9 cellular contexts compared by ENCODE assay signal in the genomic region with DNA sequence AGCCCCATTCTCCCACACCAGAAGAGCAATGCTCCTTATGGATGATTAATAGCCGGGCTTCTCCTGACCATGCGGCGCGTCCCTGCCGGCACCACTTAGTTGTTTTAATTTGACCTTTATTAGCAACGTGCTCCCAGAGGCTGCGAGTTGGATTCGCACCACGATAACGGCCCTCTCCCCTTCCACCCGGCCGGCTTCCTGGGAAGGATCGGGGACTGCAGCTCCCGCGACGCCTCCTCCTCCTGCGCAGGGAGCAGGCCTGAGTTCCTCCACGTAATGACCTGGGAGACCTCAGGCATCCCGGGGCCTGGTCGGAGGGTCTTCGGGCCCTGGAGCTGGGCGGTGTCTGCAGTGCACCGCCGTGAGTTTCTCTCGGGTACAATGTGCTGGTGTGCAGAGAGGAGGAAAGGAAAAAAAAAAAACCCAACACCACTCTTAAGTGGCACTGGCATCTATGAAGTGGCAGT.
DNase-seq lines count a peak whose midpoint lies in the region; ATAC-seq, FAIRE-seq and TF ChIP-seq lines count a peak whose summit lies in the region.
"Had no signal": no experiment of that assay in that cellular context is flagged by ENCODE, and none has a peak within 500 bp of the region (broad histone marks: within the 10 kb centered on the region; RNA-seq: fewer than 3 reads in every experiment).

No MANE protein-coding gene starts in this region.

- H4K8ac ChIP-seq in H9 (replicated peaks; ENCODE audit: insufficient read length, low read depth, low read length): no peak overlapping the region

- no peak overlapping the region for H2BK120ac ChIP-seq in H9 (ENCODE audit: low read depth, low read length, poor library complexity, severe bottlenecking)

- H2BK12ac ChIP-seq in H9 (ENCODE audit: insufficient read length, low read depth, low read length): no peak overlapping the region

- WGBS in H9 (ENCODE audit: extremely low coverage, insufficient read length, low lambda C conversion rate): no CpG with 5 or more reads among the region's 25 CpGs

- H3K4me1 ChIP-seq in H9 (ENCODE audit: insufficient read depth, low read length): peaks cover 6% of the 10 kb centered on the region; the same call in 1 of the 2 replicates

- H3K4me3 ChIP-seq in AG04450 (ENCODE audit: low read depth, low read length): peak overlapping the region; percentile 58

- no peak overlapping the region for H3K27ac Mint-ChIP-seq in H9
- peak overlapping the region in 4 of 5 experiments; percentile 33 to 79 (median 55) for H3K27ac Mint-ChIP-seq in brain
- no peak overlapping the region for H3K27ac Mint-ChIP-seq in mesothelial cell of epicardium
- H3K27ac Mint-ChIP-seq in activated naive CD4-positive, alpha-beta T cell treated with anti-CD3 and anti-CD28 coated beads, Interleukin-2, amount 50 U/mL, for 72 hours: no peak overlapping the region

- H4K91ac ChIP-seq in H9 (ENCODE audit: insufficient read length, low read depth, low read length): no peak overlapping the region

- no peak for ATAC-seq in activated naive CD4-positive, alpha-beta T cell treated with anti-CD3 and anti-CD28 coated beads, Interleukin-2, amount 50 U/mL, for 72 hours
- ATAC-seq: HCT116 had no signal

- peak overlapping the region; percentile 58 for H3K14ac ChIP-seq in H9 (ENCODE audit: insufficient read depth, low read length)

- H2AFZ ChIP-seq in H9 (ENCODE audit: low read length): no peak overlapping the region

- peaks cover 92% of the 10 kb centered on the region for H3K27me3 Mint-ChIP-seq in H9 (ENCODE audit: low read depth)
- peaks cover 96% of the 10 kb centered on the region for H3K27me3 Mint-ChIP-seq in brain
- H3K27me3 Mint-ChIP-seq in mesothelial cell of epicardium (ENCODE audit: low read depth): peaks cover 93% of the 10 kb centered on the region

- peaks cover 51% of the 10 kb centered on the region for H3K23me2 ChIP-seq in H9 (ENCODE audit: insufficient read length, low read depth, low read length, poor library complexity, severe bottlenecking)

- no peak overlapping the region for H3K9ac ChIP-seq in H9 (ENCODE audit: extremely low read depth, insufficient read length, low read length)

- H3K9me3 Mint-ChIP-seq in H9 (peaks cover 10 to 14% of the 10 kb centered on the region in 2 experiments; a peak in 4 of 5 replicates), brain (peaks cover 5 to 16% (median 11%) of the 10 kb centered on the region in 5 experiments), mesothelial cell of epicardium (peaks cover under 1% of the 10 kb centered on the region)
- H3K9me3 Mint-ChIP-seq in activated naive CD4-positive, alpha-beta T cell treated with anti-CD3 and anti-CD28 coated beads, Interleukin-2, amount 50 U/mL, for 72 hours: no peaks in the 10 kb centered on the region

- no peak for FAIRE-seq in H54 (lab: Jason Lieb, UNC)

- POLR2A ChIA-PET in AG04450 (lab: Yijun Ruan, JAX): no interaction called here

- H3K4ac ChIP-seq in H9 (ENCODE audit: low read depth, low read length): no peak overlapping the region

- H2AK5ac ChIP-seq in H9 (ENCODE audit: insufficient read length, low read length): no peak overlapping the region

- no peaks in the 10 kb centered on the region for H4K20me1 ChIP-seq in H9 (ENCODE audit: control insufficient read depth, insufficient read depth, insufficient read length)

- DNase-seq in AG04450 (ENCODE audit: low read depth, low spot score) (no peak), H9 (peak; percentile 56), mesothelial cell of epicardium (ENCODE audit: low spot score in 2 of 2, unreplicated experiment in 2 of 2) (no peak), NK-92 (lab: John Stamatoyannopoulos, UW; ENCODE audit: unreplicated experiment) (no peak), H54 (ENCODE audit: insufficient read length, low spot score) (no peak), NCI-H69 (lab: John Stamatoyannopoulos, UW) (no peak)
- DNase-seq in activated naive CD4-positive, alpha-beta T cell treated with anti-CD3 and anti-CD28 coated beads, Interleukin-2, amount 50 U/mL, for 72 hours (ENCODE audit: low spot score in 2 of 2): no peak

- peak overlapping the region; percentile 65 to 95 for H3K4me3 Mint-ChIP-seq in H9
- H3K4me3 Mint-ChIP-seq in brain: peak overlapping the region; percentile 85 to 89 (median 87)
- peak overlapping the region; percentile 66 for H3K4me3 Mint-ChIP-seq in mesothelial cell of epicardium

- peaks cover 36 to 45% of the 10 kb centered on the region in 2 experiments for H3K4me1 Mint-ChIP-seq in H9
- peaks cover 54% of the 10 kb centered on the region for H3K4me1 Mint-ChIP-seq in brain
- H3K4me1 Mint-ChIP-seq in mesothelial cell of epicardium: peaks cover 38% of the 10 kb centered on the region

- H3K79me2 ChIP-seq in H9 (ENCODE audit: insufficient read depth, low read length): no peaks in the 10 kb centered on the region

- no peak overlapping the region for H3K27ac ChIP-seq in AG04450 (ENCODE audit: low read depth, low read length)
- no peak overlapping the region for H3K27ac ChIP-seq in H9 (ENCODE audit: insufficient read length, low read depth, low read length)

- H2BK20ac ChIP-seq in H9 (ENCODE audit: low read depth, low read length, poor library complexity, severe bottlenecking): no peak overlapping the region

- H3K56ac ChIP-seq in H9 (ENCODE audit: insufficient read length, low read depth, low read length): no peak overlapping the region

- H3K4me2 ChIP-seq in H9 (ENCODE audit: insufficient read depth, insufficient read length, low read length): peak overlapping the region; percentile 73

- no peak overlapping the region for H4K5ac ChIP-seq in H9 (ENCODE audit: insufficient read length, low read depth, low read length)

- H3K9me3 ChIP-seq in AG04450 (ENCODE audit: control insufficient read depth, insufficient read depth, low read length): peaks cover 15% of the 10 kb centered on the region; the same call in 1 of the 2 replicates
- no peaks in the 10 kb centered on the region for H3K9me3 ChIP-seq in H9 (ENCODE audit: control insufficient read depth, low read depth, low read length)

- no peak overlapping the region for H2BK15ac ChIP-seq in H9 (ENCODE audit: low read depth, low read length)

- peaks cover 66% of the 10 kb centered on the region for H3K27me3 ChIP-seq in AG04450 (ENCODE audit: control insufficient read depth, insufficient read depth, low read length)
- H3K27me3 ChIP-seq in H9 (ENCODE audit: insufficient read depth, low read length): peaks cover 46% of the 10 kb centered on the region; the same call in 1 of the 2 replicates

- peak overlapping the region; percentile 39 for H3K18ac ChIP-seq in H9 (ENCODE audit: insufficient read length, low read depth, low read length)

- no peak overlapping the region for H3K23ac ChIP-seq in H9 (ENCODE audit: insufficient read length, low read depth, low read length)

- TF ChIP-seq CTCF in AG04450 (IDR thresholded peaks at IDR 0.05; ENCODE audit: low read depth, low read length) (no peak), H9 (conservative IDR thresholded peaks at IDR 0.05) (no peak), brain (conservative IDR thresholded peaks at IDR 0.05) (no peak), mesothelial cell of epicardium (IDR thresholded peaks at IDR 0.05; ENCODE audit: unreplicated experiment) (no peak)

- no peak overlapping the region for H2BK5ac ChIP-seq in H9 (ENCODE audit: insufficient read length, low read length)

- CTCF ChIA-PET in AG04450 (lab: Charles Lee): no interaction called here

- no peak overlapping the region for H3T11ph ChIP-seq in H9 (ENCODE audit: low read length)

- TF ChIP-seq POLR2A in H54 (IDR thresholded peaks at IDR 0.05; ENCODE audit: low read depth, low read length): no peak

- H3K36me3 Mint-ChIP-seq in H9 (ENCODE audit: insufficient read depth in 1 of 3, low read depth in 3 of 3) (peaks cover 0 to 10% (median 4%) of the 10 kb centered on the region in 3 experiments; a peak in 5 of 7 replicates), brain (no peaks in the 10 kb centered on the region), mesothelial cell of epicardium (no peaks in the 10 kb centered on the region)
- peaks cover 5 to 33% of the 10 kb centered on the region in 2 donors for H3K36me3 Mint-ChIP-seq in activated naive CD4-positive, alpha-beta T cell treated with anti-CD3 and anti-CD28 coated beads, Interleukin-2, amount 50 U/mL, for 72 hours

- H3K79me1 ChIP-seq in H9 (ENCODE audit: insufficient read depth, low read depth, low read length, poor library complexity, severe bottlenecking): no peaks in the 10 kb centered on the region

Comparison
In these comparisons a context has a peak if more than half of its experiments do, and no peak if none do; other contexts are left out.
1. H3K27ac Mint-ChIP-seq: peak in brain (4 of 5); none in H9 (0 of 3), mesothelial cell of epicardium (single experiment) and activated naive CD4-positive, alpha-beta T cell treated with anti-CD3 and anti-CD28 coated beads, Interleukin-2, amount 50 U/mL, for 72 hours (0 of 2).
2. Peak in every context shown above with its lines, with median percentiles within 50 percentile points of each other: H3K4me3 Mint-ChIP-seq.